In genomic region chrX:31497086-31497485, GRCh38 we compare ENCODE assay signal across 1 cellular context.
TF ChIP-seq lines count a peak whose summit lies in the region.

No MANE protein-coding gene starts in this region.

TF ChIP-seq in GM23338, 12 proteins besides CTCF, POLR2A, EP300 and RAD21 (continued from another document):
- TF ChIP-seq ZNF462 (CRISPR knock-in tag; IDR thresholded peaks at IDR 0.05) (no peak), ZNF114 (CRISPR knock-in tag; IDR thresholded peaks at IDR 0.05) (no peak)
TF ChIP-seq in GM23338: peak in this region for 0.
